In the genomic region with DNA sequence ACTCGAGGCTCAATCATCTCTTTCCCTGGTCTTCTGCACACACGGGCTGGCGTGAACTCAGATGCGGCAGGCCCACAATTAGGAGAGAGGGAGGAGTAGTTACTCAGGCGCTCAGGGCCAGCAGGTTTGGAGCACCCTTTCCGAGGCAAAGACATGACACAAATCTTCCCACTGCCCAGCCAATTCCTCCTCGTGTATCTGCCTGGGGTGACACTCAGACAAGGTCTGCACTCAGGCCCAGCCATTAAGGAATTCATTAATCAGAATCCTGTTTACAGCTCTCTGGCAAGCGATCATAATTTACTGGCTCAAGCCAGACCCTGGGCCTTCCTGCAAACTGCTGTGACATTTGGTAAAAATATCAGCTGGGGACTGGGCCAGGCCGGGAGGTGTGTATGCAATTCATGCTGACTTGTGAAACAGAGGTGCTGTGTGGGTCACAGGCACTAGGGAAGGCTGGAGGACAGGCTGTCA, we compare ENCODE assay signal across 9 cellular contexts.
DNase-seq lines count a peak whose midpoint lies in the region; ATAC-seq lines count a peak whose summit lies in the region.
"Had no signal": no experiment of that assay in that cellular context is flagged by ENCODE, and none has a peak within 500 bp of the region (broad histone marks: within the 10 kb centered on the region; RNA-seq: fewer than 3 reads in every experiment).

No MANE protein-coding gene starts in this region.

- H3K4me1 Mint-ChIP-seq in activated CD4-positive, alpha-beta T cell treated with anti-CD3 and anti-CD28 coated beads for 36 hours, result no peaks in the 10 kb centered on the region

- CTCF ChIA-PET in activated CD4-positive, alpha-beta T cell treated with anti-CD3 and anti-CD28 coated beads for 36 hours (lab: Charles Lee), result no interaction called here

- H3K9me3 ChIP-seq in right cardiac atrium (ENCODE audit: control insufficient read depth, low read length), result no peaks in the 10 kb centered on the region
- H3K9me3 ChIP-seq: upper lobe of left lung had no signal

- intact Hi-C loops in right cardiac atrium (cut with DNase I), result no loop called here
- intact Hi-C loops in posterior vena cava (cut with DNase I), result no loop called here
- intact Hi-C loops in activated CD4-positive, alpha-beta T cell treated with anti-CD3 and anti-CD28 coated beads for 36 hours (cut with DNase I, micrococcal nuclease), result no loop called here

- H3K27ac ChIP-seq in right cardiac atrium (ENCODE audit: low read length), result peak overlapping the region; percentile 78
- H3K27ac ChIP-seq: upper lobe of left lung had no signal

- no peaks in the 10 kb centered on the region for H3K36me3 Mint-ChIP-seq in activated CD4-positive, alpha-beta T cell treated with anti-CD3 and anti-CD28 coated beads for 36 hours (ENCODE audit: low read depth)

- DNase-seq in GM04503 (ENCODE audit: low read depth), result peak; percentile 4
- peak; percentile 18 for DNase-seq in astrocyte of the hippocampus (ENCODE audit: low read depth, low spot score)
- peak; percentile 79 to 89 (median 88) for DNase-seq in right cardiac atrium
- peak; percentile 88 for DNase-seq in posterior vena cava (ENCODE audit: low spot score)
- DNase-seq in activated CD4-positive, alpha-beta T cell treated with anti-CD3 and anti-CD28 coated beads for 48 hours, result no peak
- DNase-seq in activated CD4-positive, alpha-beta T cell treated with anti-CD3 and anti-CD28 coated beads for 36 hours, result no peak
- DNase-seq in DMS53 (lab: John Stamatoyannopoulos, UW), result no peak
- DNase-seq in Ammon's horn (ENCODE audit: low spot score), result no peak
- DNase-seq: upper lobe of left lung had no signal

- H3K27me3 Mint-ChIP-seq in activated CD4-positive, alpha-beta T cell treated with anti-CD3 and anti-CD28 coated beads for 36 hours, result peaks cover 2% of the 10 kb centered on the region

- no peak overlapping the region for H3K4me3 Mint-ChIP-seq in activated CD4-positive, alpha-beta T cell treated with anti-CD3 and anti-CD28 coated beads for 36 hours

- H3K9me3 Mint-ChIP-seq in activated CD4-positive, alpha-beta T cell treated with anti-CD3 and anti-CD28 coated beads for 36 hours (ENCODE audit: low read depth), result no peaks in the 10 kb centered on the region

- peaks cover 11% of the 10 kb centered on the region for H3K4me1 ChIP-seq in right cardiac atrium (ENCODE audit: control insufficient read depth, insufficient read depth, low read length)

- H3K27ac Mint-ChIP-seq in activated CD4-positive, alpha-beta T cell treated with anti-CD3 and anti-CD28 coated beads for 36 hours, result no peak overlapping the region

- H3K27me3 ChIP-seq in right cardiac atrium (ENCODE audit: control insufficient read depth, insufficient read depth), result no peaks in the 10 kb centered on the region
- H3K27me3 ChIP-seq: upper lobe of left lung had no signal

- peak; percentile 91 for ATAC-seq in right cardiac atrium
- ATAC-seq in activated CD4-positive, alpha-beta T cell treated with anti-CD3 and anti-CD28 coated beads for 36 hours, result no peak

- 12% methylated on average over 9 of the region's 9 CpGs for WGBS in right cardiac atrium

- POLR2A ChIA-PET in activated CD4-positive, alpha-beta T cell treated with anti-CD3 and anti-CD28 coated beads for 36 hours (lab: Charles Lee), result no interaction called here

- no peak overlapping the region for H3K4me3 ChIP-seq in right cardiac atrium (ENCODE audit: low read length)
- H3K4me3 ChIP-seq: upper lobe of left lung had no signal

Comparison
In these comparisons a context has a peak if more than half of its experiments do, and no peak if none do; other contexts are left out.
1. DNase-seq: peak in GM04503 (single experiment), astrocyte of the hippocampus (single experiment), right cardiac atrium (3 of 3) and posterior vena cava (single experiment); none in activated CD4-positive, alpha-beta T cell treated with anti-CD3 and anti-CD28 coated beads for 48 hours (single experiment), activated CD4-positive, alpha-beta T cell treated with anti-CD3 and anti-CD28 coated beads for 36 hours (single experiment), DMS53 (single experiment) and Ammon's horn (single experiment).